ENCODE assay signal across 8 cellular contexts in the genomic region with DNA sequence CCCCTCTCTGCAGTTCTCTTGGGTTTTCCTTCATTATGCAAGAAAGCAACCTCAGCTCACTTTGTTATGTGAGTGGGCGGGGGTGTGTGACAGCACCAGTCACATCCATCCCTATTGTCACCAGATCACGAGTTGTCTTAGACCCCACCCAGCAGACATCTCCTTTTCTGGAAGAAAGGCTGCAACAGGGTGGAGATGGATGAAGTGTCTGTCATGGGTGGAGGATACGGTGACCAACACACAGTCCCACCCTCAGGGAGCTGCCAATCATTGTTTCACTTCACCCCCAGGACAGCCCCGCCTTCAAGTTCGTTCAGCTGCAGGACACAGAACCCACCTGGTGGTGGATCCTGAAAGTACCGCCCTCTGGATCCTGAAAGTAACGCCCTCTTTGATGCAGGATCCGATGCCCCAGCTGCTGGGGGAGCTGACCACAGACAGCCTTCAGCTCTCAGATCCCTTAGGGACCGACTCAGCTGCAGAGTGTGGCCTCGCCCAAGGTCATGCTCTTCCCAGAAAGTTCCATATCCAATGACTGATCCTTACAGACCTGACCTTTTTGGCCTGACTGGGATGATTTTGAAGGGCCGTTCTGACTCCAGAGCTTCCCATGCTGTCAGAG.
DNase-seq lines count a peak whose midpoint lies in the region; ATAC-seq and TF ChIP-seq lines count a peak whose summit lies in the region.

No MANE protein-coding gene starts in this region.

- H3K4me3 ChIP-seq in SJCRH30 = no peak overlapping the region
- H3K4me3 ChIP-seq in foreskin fibroblast (ENCODE audit: low read depth in 1 of 2, low read length in 2 of 2) = no peak overlapping the region
- no peak overlapping the region for H3K4me3 ChIP-seq in testis

- no peaks in the 10 kb centered on the region for H3K27me3 ChIP-seq in SJCRH30
- no peaks in the 10 kb centered on the region for H3K27me3 ChIP-seq in testis

- intact Hi-C loops in testis (cut with DNase I; ENCODE audit: low total_unique reads) = no loop called here

- TF ChIP-seq POLR2A in GM18505 (IDR thresholded peaks at IDR 0.05; ENCODE audit: borderline replicate concordance, extremely low read depth, insufficient read depth, insufficient read length) (no peak), testis (IDR thresholded peaks at IDR 0.05) (no peak)

- DNase-seq in GM10266 (ENCODE audit: extremely low spot score) (peak; percentile 14), SJCRH30 (peak; percentile 85 to 89), foreskin fibroblast (peak in 1 of 2 donors; percentile 34), mucosa of gallbladder (ENCODE audit: low spot score) (no peak), testis (no peak)
- DNase-seq in stimulated activated CD8-positive, alpha-beta memory T cell treated with anti-CD3 and anti-CD28 coated beads, Interleukin-4, amount 100 ng/mL, for 48 hours = peak; percentile 64

- peak overlapping the region; percentile 8; the same call in 1 of the 2 replicates for H3K27ac ChIP-seq in SJCRH30
- no peak overlapping the region for H3K27ac ChIP-seq in testis

- TF ChIP-seq CTCF in GM10266 (IDR thresholded peaks at IDR 0.05; ENCODE audit: control insufficient read depth, insufficient read depth, low read depth, missing control alignments) (peak; percentile 31), foreskin fibroblast (IDR thresholded peaks at IDR 0.05; ENCODE audit: low read depth, low read length) (peak; percentile 12), testis (IDR thresholded peaks at IDR 0.05) (no peak)

- peaks cover 18% of the 10 kb centered on the region for H3K4me1 ChIP-seq in SJCRH30
- H3K4me1 ChIP-seq in testis = no peaks in the 10 kb centered on the region

- ATAC-seq in HG02642 (IDR thresholded peaks at IDR 0.05; ENCODE audit: poor library complexity, unreplicated experiment) = peak; percentile 54
- ATAC-seq in GM18505 (IDR thresholded peaks at IDR 0.05; ENCODE audit: unreplicated experiment) = no peak

- WGBS in testis, 2 donors = 77 to 83% methylated on average over 7 to 11 of the region's 11 CpGs

- H3K9me3 ChIP-seq in SJCRH30 (replicated peaks) = no peaks in the 10 kb centered on the region
- no peaks in the 10 kb centered on the region for H3K9me3 ChIP-seq in testis

- no peaks in the 10 kb centered on the region for H3K36me3 ChIP-seq in SJCRH30
- H3K36me3 ChIP-seq in testis (ENCODE audit: low read depth, missing control alignments) = no peaks in the 10 kb centered on the region

Comparison
In these comparisons a context has a peak if more than half of its experiments do, and no peak if none do; other contexts are left out.
1. DNase-seq: peak in GM10266 (single experiment), SJCRH30 (2 of 2) and stimulated activated CD8-positive, alpha-beta memory T cell treated with anti-CD3 and anti-CD28 coated beads, Interleukin-4, amount 100 ng/mL, for 48 hours (single experiment); none in mucosa of gallbladder (single experiment) and testis (single experiment).
2. CTCF ChIP-seq: peak in GM10266 (single experiment) and foreskin fibroblast (single experiment); none in testis (0 of 3).